ENCODE assay signal across 11 cellular contexts in genomic region chr15:101168463-101168824, GRCh38.
DNase-seq lines count a peak whose midpoint lies in the region; TF ChIP-seq lines count a peak whose summit lies in the region.
"Had no signal": no experiment of that assay in that cellular context is flagged by ENCODE, and none has a peak within 500 bp of the region (broad histone marks: within the 10 kb centered on the region; RNA-seq: fewer than 3 reads in every experiment).

No MANE protein-coding gene starts in this region.

- peak overlapping the region; percentile 71 to 76 for H3K27ac ChIP-seq in liver (ENCODE audit: low read depth in 1 of 2, low read length in 2 of 2)
- H3K27ac ChIP-seq in tibial artery = peak overlapping the region; percentile 86 to 88
- H3K27ac ChIP-seq in effector memory CD4-positive, alpha-beta T cell (ENCODE audit: insufficient read depth, low read length, poor library complexity, severe bottlenecking) = no peak overlapping the region

- H3K4me3 ChIP-seq in astrocyte of the spinal cord (ENCODE audit: low read depth, low read length) (no peak overlapping the region), liver (ENCODE audit: low read depth in 1 of 3, low read length in 3 of 3) (no peak overlapping the region), tibial artery (peak overlapping the region in 1 of 2 donors; percentile 30)
- no peak overlapping the region for H3K4me3 ChIP-seq in effector memory CD4-positive, alpha-beta T cell (ENCODE audit: insufficient read depth, low read depth, low read length, poor library complexity, severe bottlenecking)

- CTCF ChIA-PET in activated CD4-positive, alpha-beta T cell treated with anti-CD3 and anti-CD28 coated beads, Interleukin-2, amount 10 ng/mL, durations not matched to agents 7 days and 5 days (lab: Charles Lee) = interaction anchor here (0.7 to 3.9 kb wide), 12 partner anchors 9 to 53 kb away, joined by 3 to 14 read pairs (median 4); no protein-coding TSS in a partner anchor

- TF ChIP-seq RAD21 in liver (IDR thresholded peaks at IDR 0.05) = no peak

- H3K4me3 Mint-ChIP-seq in activated CD4-positive, alpha-beta T cell treated with anti-CD3 and anti-CD28 coated beads, Interleukin-2, amount 10 ng/mL, durations not matched to agents 7 days and 5 days = peak overlapping the region; percentile 28
- no peak overlapping the region for H3K4me3 Mint-ChIP-seq in nephron progenitor cell
- H3K4me3 Mint-ChIP-seq: memory B cell had no signal

- no peak for DNase-seq in activated CD4-positive, alpha-beta T cell treated with anti-CD3 and anti-CD28 coated beads, Interleukin-2, amount 10 ng/mL, durations not matched to agents 7 days and 5 days
- DNase-seq in activated CD4-positive, alpha-beta T cell treated with anti-CD3 and anti-CD28 coated beads for 4 hours = no peak
- DNase-seq in astrocyte of the spinal cord (ENCODE audit: low read depth, low spot score) = peak; percentile 89
- peak; percentile 66 to 84 for DNase-seq in tibial artery
- no peak for DNase-seq in nephron progenitor cell
- no peak for DNase-seq in NOMO-1 treated with dmso at 0.1 percent for 144 hours (lab: John Stamatoyannopoulos, UW; ENCODE audit: unreplicated experiment)
- DNase-seq in effector memory CD4-positive, alpha-beta T cell = no peak
- DNase-seq: NCI-H1694 had no signal

- H3K27me3 ChIP-seq in liver (ENCODE audit: control insufficient read depth in 4 of 4, insufficient read depth in 4 of 4, low read length in 3 of 4) (no peaks in the 10 kb centered on the region), tibial artery (no peaks in the 10 kb centered on the region)
- no peaks in the 10 kb centered on the region for H3K27me3 ChIP-seq in effector memory CD4-positive, alpha-beta T cell (replicated peaks; ENCODE audit: control insufficient read depth, insufficient read depth, low read length, poor library complexity, severe bottlenecking)
- H3K27me3 ChIP-seq: tibial nerve had no signal

- no peaks in the 10 kb centered on the region for H3K27me3 Mint-ChIP-seq in activated CD4-positive, alpha-beta T cell treated with anti-CD3 and anti-CD28 coated beads, Interleukin-2, amount 10 ng/mL, durations not matched to agents 7 days and 5 days
- no peaks in the 10 kb centered on the region for H3K27me3 Mint-ChIP-seq in nephron progenitor cell (ENCODE audit: low read depth, poor library complexity)
- H3K27me3 Mint-ChIP-seq: memory B cell had no signal

- H3K4me1 Mint-ChIP-seq in activated CD4-positive, alpha-beta T cell treated with anti-CD3 and anti-CD28 coated beads, Interleukin-2, amount 10 ng/mL, durations not matched to agents 7 days and 5 days = peaks cover 41% of the 10 kb centered on the region
- peaks cover 32% of the 10 kb centered on the region for H3K4me1 Mint-ChIP-seq in nephron progenitor cell

- TF ChIP-seq CTCF in astrocyte of the spinal cord (IDR thresholded peaks at IDR 0.05; ENCODE audit: low read depth, low read length) (no peak), liver (IDR thresholded peaks at IDR 0.05; ENCODE audit: low read depth, low read length, missing input control) (no peak), tibial artery (IDR thresholded peaks at IDR 0.05) (no peak), nephron progenitor cell (IDR thresholded peaks at IDR 0.05) (no peak)

- peaks cover 34% of the 10 kb centered on the region for H3K9me3 Mint-ChIP-seq in activated CD4-positive, alpha-beta T cell treated with anti-CD3 and anti-CD28 coated beads, Interleukin-2, amount 10 ng/mL, durations not matched to agents 7 days and 5 days
- peaks cover 48% of the 10 kb centered on the region for H3K9me3 Mint-ChIP-seq in nephron progenitor cell

- POLR2A ChIA-PET in activated CD4-positive, alpha-beta T cell treated with anti-CD3 and anti-CD28 coated beads, Interleukin-2, amount 10 ng/mL, durations not matched to agents 7 days and 5 days (lab: Charles Lee) = interaction anchor here (0.9 kb wide), 1 partner anchor 10 kb away, joined by 3 read pairs; no protein-coding TSS in a partner anchor

- WGBS in liver = 37% methylated on average over 1 of the region's 1 CpG

- peaks cover 41% of the 10 kb centered on the region for H3K36me3 Mint-ChIP-seq in activated CD4-positive, alpha-beta T cell treated with anti-CD3 and anti-CD28 coated beads, Interleukin-2, amount 10 ng/mL, durations not matched to agents 7 days and 5 days (ENCODE audit: low read depth)
- H3K36me3 Mint-ChIP-seq in nephron progenitor cell (ENCODE audit: low read depth) = peaks cover 25% of the 10 kb centered on the region

- H3K4me1 ChIP-seq in liver (ENCODE audit: control insufficient read depth in 4 of 4, insufficient read depth in 4 of 4, low read length in 3 of 4) = peaks cover 0 to 3% (median 0%) of the 10 kb centered on the region in 4 donors
- H3K4me1 ChIP-seq in tibial artery = peaks cover 0 to 55% (median 44%) of the 10 kb centered on the region in 4 donors
- peaks cover 13% of the 10 kb centered on the region for H3K4me1 ChIP-seq in effector memory CD4-positive, alpha-beta T cell (ENCODE audit: control insufficient read depth, insufficient read depth, low read length, poor library complexity, severe bottlenecking)

- H3K36me3 ChIP-seq in liver (ENCODE audit: control insufficient read depth in 4 of 4, insufficient read depth in 3 of 4, low read depth in 1 of 4, low read length in 3 of 4) (peaks cover 0 to 1% (median 0%) of the 10 kb centered on the region in 4 donors), tibial artery (peaks cover 0 to 6% (median 3%) of the 10 kb centered on the region in 3 donors)
- H3K36me3 ChIP-seq in effector memory CD4-positive, alpha-beta T cell (ENCODE audit: control insufficient read depth, insufficient read depth, low read length) = no peaks in the 10 kb centered on the region

- H3K9ac ChIP-seq in liver (ENCODE audit: low read depth in 1 of 2, low read length in 2 of 2) = no peak overlapping the region

- in situ Hi-C loops in astrocyte of the spinal cord (cut with HindIII; ENCODE audit: low sequenced_read_pairs) = no loop called here

- intact Hi-C loops in tibial artery (cut with DNase I; ENCODE audit: low total_unique reads) = no loop called here

- peak overlapping the region; percentile 92 for H3K27ac Mint-ChIP-seq in activated CD4-positive, alpha-beta T cell treated with anti-CD3 and anti-CD28 coated beads, Interleukin-2, amount 10 ng/mL, durations not matched to agents 7 days and 5 days
- no peak overlapping the region for H3K27ac Mint-ChIP-seq in nephron progenitor cell
- H3K27ac Mint-ChIP-seq: memory B cell had no signal

- H3K9me3 ChIP-seq in liver (ENCODE audit: control insufficient read depth in 4 of 4, low read length in 3 of 4) = peaks cover 3 to 11% (median 9%) of the 10 kb centered on the region in 4 donors
- H3K9me3 ChIP-seq in tibial artery = peaks cover 0 to 25% (median 12%) of the 10 kb centered on the region in 3 donors
- peaks cover 4% of the 10 kb centered on the region for H3K9me3 ChIP-seq in effector memory CD4-positive, alpha-beta T cell (ENCODE audit: control insufficient read depth, low read length)

TF ChIP-seq in liver, 16 proteins besides CTCF, POLR2A, EP300 and RAD21:
- TF ChIP-seq YY1 (IDR thresholded peaks at IDR 0.05) (no peak), HNF4G (IDR thresholded peaks at IDR 0.05) (no peak), GABPA (IDR thresholded peaks at IDR 0.05 in 1 of 2, conservative IDR thresholded peaks at IDR 0.05 in 1 of 2) (no peak), NR2F2 (IDR thresholded peaks at IDR 0.05) (no peak), RXRA (IDR thresholded peaks at IDR 0.05) (no peak), EGR1 (IDR thresholded peaks at IDR 0.05; ENCODE audit: low read depth in 2 of 2) (no peak), FOXA2 (IDR thresholded peaks at IDR 0.05) (no peak), SP1 (IDR thresholded peaks at IDR 0.05) (no peak)
- TF ChIP-seq, protein P1, sequence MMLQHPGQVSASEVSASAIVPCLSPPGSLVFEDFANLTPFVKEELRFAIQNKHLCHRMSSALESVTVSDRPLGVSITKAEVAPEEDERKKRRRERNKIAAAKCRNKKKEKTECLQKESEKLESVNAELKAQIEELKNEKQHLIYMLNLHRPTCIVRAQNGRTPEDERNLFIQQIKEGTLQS (IDR thresholded peaks at IDR 0.05) = no peak
- TF ChIP-seq, protein P2, sequence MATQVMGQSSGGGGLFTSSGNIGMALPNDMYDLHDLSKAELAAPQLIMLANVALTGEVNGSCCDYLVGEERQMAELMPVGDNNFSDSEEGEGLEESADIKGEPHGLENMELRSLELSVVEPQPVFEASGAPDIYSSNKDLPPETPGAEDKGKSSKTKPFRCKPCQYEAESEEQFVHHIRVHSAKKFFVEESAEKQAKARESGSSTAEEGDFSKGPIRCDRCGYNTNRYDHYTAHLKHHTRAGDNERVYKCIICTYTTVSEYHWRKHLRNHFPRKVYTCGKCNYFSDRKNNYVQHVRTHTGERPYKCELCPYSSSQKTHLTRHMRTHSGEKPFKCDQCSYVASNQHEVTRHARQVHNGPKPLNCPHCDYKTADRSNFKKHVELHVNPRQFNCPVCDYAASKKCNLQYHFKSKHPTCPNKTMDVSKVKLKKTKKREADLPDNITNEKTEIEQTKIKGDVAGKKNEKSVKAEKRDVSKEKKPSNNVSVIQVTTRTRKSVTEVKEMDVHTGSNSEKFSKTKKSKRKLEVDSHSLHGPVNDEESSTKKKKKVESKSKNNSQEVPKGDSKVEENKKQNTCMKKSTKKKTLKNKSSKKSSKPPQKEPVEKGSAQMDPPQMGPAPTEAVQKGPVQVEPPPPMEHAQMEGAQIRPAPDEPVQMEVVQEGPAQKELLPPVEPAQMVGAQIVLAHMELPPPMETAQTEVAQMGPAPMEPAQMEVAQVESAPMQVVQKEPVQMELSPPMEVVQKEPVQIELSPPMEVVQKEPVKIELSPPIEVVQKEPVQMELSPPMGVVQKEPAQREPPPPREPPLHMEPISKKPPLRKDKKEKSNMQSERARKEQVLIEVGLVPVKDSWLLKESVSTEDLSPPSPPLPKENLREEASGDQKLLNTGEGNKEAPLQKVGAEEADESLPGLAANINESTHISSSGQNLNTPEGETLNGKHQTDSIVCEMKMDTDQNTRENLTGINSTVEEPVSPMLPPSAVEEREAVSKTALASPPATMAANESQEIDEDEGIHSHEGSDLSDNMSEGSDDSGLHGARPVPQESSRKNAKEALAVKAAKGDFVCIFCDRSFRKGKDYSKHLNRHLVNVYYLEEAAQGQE (IDR thresholded peaks at IDR 0.05) = no peak
- TF ChIP-seq, protein P3, sequence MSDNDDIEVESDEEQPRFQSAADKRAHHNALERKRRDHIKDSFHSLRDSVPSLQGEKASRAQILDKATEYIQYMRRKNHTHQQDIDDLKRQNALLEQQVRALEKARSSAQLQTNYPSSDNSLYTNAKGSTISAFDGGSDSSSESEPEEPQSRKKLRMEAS (IDR thresholded peaks at IDR 0.05) = no peak

Comparison
In these comparisons a context has a peak if more than half of its experiments do, and no peak if none do; other contexts are left out.
1. DNase-seq: peak in astrocyte of the spinal cord (single experiment) and tibial artery (2 of 2); none in activated CD4-positive, alpha-beta T cell treated with anti-CD3 and anti-CD28 coated beads, Interleukin-2, amount 10 ng/mL, durations not matched to agents 7 days and 5 days (single experiment), activated CD4-positive, alpha-beta T cell treated with anti-CD3 and anti-CD28 coated beads for 4 hours (0 of 2), nephron progenitor cell (single experiment), NOMO-1 treated with dmso at 0.1 percent for 144 hours (single experiment) and effector memory CD4-positive, alpha-beta T cell (0 of 3).